ENCODE assay signal across 8 cellular contexts in the genomic region with DNA sequence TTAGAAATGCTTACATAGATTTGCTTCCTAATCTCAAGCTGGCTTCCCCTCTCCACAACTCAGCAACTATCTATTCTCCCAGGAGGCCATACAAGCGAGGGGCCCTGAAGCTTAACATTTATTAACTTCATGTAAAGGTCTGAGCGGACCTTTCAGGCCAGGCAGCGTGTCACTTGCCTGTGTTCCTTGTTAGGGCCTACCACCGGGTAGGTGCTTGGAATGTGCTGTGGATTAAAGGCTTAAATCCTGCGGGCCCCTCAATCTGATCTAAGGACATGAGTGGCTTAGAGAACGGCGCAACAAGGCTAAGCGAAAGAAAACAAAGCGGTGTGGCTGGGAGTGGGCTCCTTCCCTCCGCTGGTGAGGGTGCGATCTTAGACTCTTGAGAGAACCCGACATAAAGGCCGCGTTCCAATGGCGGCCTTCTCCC. TPM values are rescaled to one million over a fixed set of nuclear protein-coding genes. Genes with fewer than 3 reads are reported as not detected.
A peak's percentile ranks its signal among the peaks of the same experiment; 100 is the strongest.
DNase-seq lines count a peak whose midpoint lies in the region; ATAC-seq and TF ChIP-seq lines count a peak whose summit lies in the region.

No MANE protein-coding gene starts in this region.

- no peak for TF ChIP-seq POLR2A in thyroid gland (IDR thresholded peaks at IDR 0.05)

- POLR2A ChIA-PET in CD8-positive, alpha-beta memory T cell (lab: Charles Lee): interaction anchor here (0.6 to 2.1 kb wide), 8 partner anchors 21 to 773 kb away, joined by 3 to 50 read pairs (median 7); a partner anchor contains a TSS

- TF ChIP-seq CTCF in astrocyte of the spinal cord (IDR thresholded peaks at IDR 0.05; ENCODE audit: low read depth, low read length): no peak
- TF ChIP-seq CTCF in thyroid gland (IDR thresholded peaks at IDR 0.05): no peak

- intact Hi-C loops in thyroid gland (cut with DNase I): loop anchor here (10.0 kb wide), 2 partner anchors 86 to 556 kb away; a partner anchor contains a TSS

- ATAC-seq in HG03342 (IDR thresholded peaks at IDR 0.05; ENCODE audit: unreplicated experiment): peak; percentile 12
- peak; percentile 1 for ATAC-seq in left lobe of liver
- no peak for ATAC-seq in HG02938 (IDR thresholded peaks at IDR 0.05; ENCODE audit: unreplicated experiment)

- H3K36me3 ChIP-seq in CD8-positive, alpha-beta memory T cell (ENCODE audit: insufficient read depth, low read length): no peaks in the 10 kb centered on the region
- H3K36me3 ChIP-seq in thyroid gland: no peaks in the 10 kb centered on the region

- H3K27ac ChIP-seq in CD8-positive, alpha-beta memory T cell (ENCODE audit: low read depth, low read length): peak overlapping the region; percentile 98
- H3K27ac ChIP-seq in thyroid gland: peak overlapping the region; percentile 95 to 100 (median 100)

- peaks cover 22% of the 10 kb centered on the region for H3K4me1 ChIP-seq in CD8-positive, alpha-beta memory T cell (ENCODE audit: insufficient read depth, low read length)
- H3K4me1 ChIP-seq in thyroid gland: peaks cover 13 to 27% of the 10 kb centered on the region in 2 donors

- CTCF ChIA-PET in CD8-positive, alpha-beta memory T cell (lab: Charles Lee): interaction anchor here (1.2 kb wide), 1 partner anchor 88 kb away, joined by 6 read pairs; a partner anchor contains a TSS

- H3K4me3 ChIP-seq in CD8-positive, alpha-beta memory T cell (ENCODE audit: low read length): peak overlapping the region; percentile 76
- peak overlapping the region; percentile 94 for H3K4me3 ChIP-seq in astrocyte of the spinal cord (ENCODE audit: low read depth, low read length)
- peak overlapping the region; percentile 56 to 99 (median 77) for H3K4me3 ChIP-seq in thyroid gland (replicated peaks in 1 of 3)

- no peaks in the 10 kb centered on the region for H3K9me3 ChIP-seq in CD8-positive, alpha-beta memory T cell (ENCODE audit: low read length)
- H3K9me3 ChIP-seq in thyroid gland: no peaks in the 10 kb centered on the region

- no peaks in the 10 kb centered on the region for H3K27me3 Mint-ChIP-seq in CD8-positive, alpha-beta memory T cell

- in situ Hi-C loops in astrocyte of the spinal cord (cut with HindIII; ENCODE audit: low sequenced_read_pairs): no loop called here

- WGBS in thyroid gland, 2 donors: 4 to 5% methylated on average over 15 of the region's 15 CpGs

- H3K27ac Mint-ChIP-seq in CD8-positive, alpha-beta memory T cell: peak overlapping the region; percentile 99 to 100 (median 100)

- H3K36me3 Mint-ChIP-seq in CD8-positive, alpha-beta memory T cell: peaks cover 0 to 25% (median 0%) of the 10 kb centered on the region in 3 donors

- peaks cover 40 to 61% (median 60%) of the 10 kb centered on the region in 3 donors for H3K4me1 Mint-ChIP-seq in CD8-positive, alpha-beta memory T cell

- peak overlapping the region; percentile 96 to 99 (median 98) for H3K4me3 Mint-ChIP-seq in CD8-positive, alpha-beta memory T cell

- H3K9me3 Mint-ChIP-seq in CD8-positive, alpha-beta memory T cell: no peaks in the 10 kb centered on the region

- no peaks in the 10 kb centered on the region for H3K27me3 ChIP-seq in CD8-positive, alpha-beta memory T cell (ENCODE audit: insufficient read depth, low read length, poor library complexity, severe bottlenecking)
- H3K27me3 ChIP-seq in thyroid gland: no peaks in the 10 kb centered on the region

- DNase-seq in CD8-positive, alpha-beta memory T cell: no peak
- DNase-seq in astrocyte of the spinal cord (ENCODE audit: low read depth, low spot score): no peak
- DNase-seq in left lobe of liver (ENCODE audit: low spot score): no peak
- DNase-seq in thyroid gland: peak in 1 of 2 donors; percentile 14
- DNase-seq in T1000 (lab: John Stamatoyannopoulos, UW): no peak
- no peak for DNase-seq in SW 1271 (lab: John Stamatoyannopoulos, UW)

RNA-seq across cellular contexts. Expression of a gene that starts 0.7 kb away (rescaled TPM):
- 100 to 1,000 TPM; 236 to 244 TPM for total RNA-seq in CD8-positive, alpha-beta memory T cell
- 39.8 TPM for polyA plus RNA-seq in CD8-positive, alpha-beta memory T cell
- total RNA-seq in left lobe of liver (30.8 TPM), thyroid gland (10 to 100 TPM; 49.9 to 72.0 (median 70.5) TPM)

RNA-seq across cellular contexts. Expression of a gene that starts 24.8 kb away (rescaled TPM):
- total RNA-seq in CD8-positive, alpha-beta memory T cell: 10 to 100 TPM; 31.8 to 35.0 TPM
- 40.0 TPM for polyA plus RNA-seq in CD8-positive, alpha-beta memory T cell
- 8.3 TPM for total RNA-seq in left lobe of liver
- 10 to 100 TPM; 24.7 to 43.4 (median 30.7) TPM for total RNA-seq in thyroid gland
